In the genomic region with DNA sequence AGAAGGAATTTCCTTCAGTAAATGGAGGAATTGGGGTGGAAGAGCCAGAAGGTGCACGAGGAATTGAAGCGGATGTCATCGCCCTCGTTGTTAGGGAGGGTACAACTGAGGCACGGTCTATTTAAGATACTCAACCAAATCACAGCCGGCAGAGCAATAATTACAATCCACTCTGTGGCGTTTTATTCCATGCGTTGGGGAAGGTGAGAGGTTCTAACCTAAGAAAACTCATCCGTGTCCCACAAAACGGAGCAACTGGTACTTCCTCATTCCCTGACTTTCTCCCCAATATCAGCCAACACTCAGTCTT, we compare ENCODE assay signal across 9 cellular contexts. TPM values are rescaled to one million over a fixed set of nuclear protein-coding genes. Genes with fewer than 3 reads are reported as not detected.
DNase-seq lines count a peak whose midpoint lies in the region; ATAC-seq and TF ChIP-seq lines count a peak whose summit lies in the region.
"Had no signal": no experiment of that assay in that cellular context is flagged by ENCODE, and none has a peak within 500 bp of the region (broad histone marks: within the 10 kb centered on the region; RNA-seq: fewer than 3 reads in every experiment).

No MANE protein-coding gene starts in this region.

- peaks cover 6% of the 10 kb centered on the region for H3K27me3 ChIP-seq in CD4-positive, alpha-beta memory T cell (ENCODE audit: insufficient read depth, low read length)
- H3K27me3 ChIP-seq in osteoblast (ENCODE audit: insufficient read depth, low read length): peaks cover 37% of the 10 kb centered on the region

- H3K9me3 Mint-ChIP-seq in CD4-positive, alpha-beta memory T cell: peaks cover 0 to 7% (median 2%) of the 10 kb centered on the region in 8 donors
- no peaks in the 10 kb centered on the region for H3K9me3 Mint-ChIP-seq in endothelial cell (ENCODE audit: unreplicated experiment)

- H3K9me3 ChIP-seq in CD4-positive, alpha-beta memory T cell (ENCODE audit: control insufficient read depth in 1 of 2, low read length in 2 of 2): no peaks in the 10 kb centered on the region
- H3K9me3 ChIP-seq in OCI-LY7 (ENCODE audit: low read length) (no peaks in the 10 kb centered on the region), osteoblast (ENCODE audit: low read depth, low read length) (no peaks in the 10 kb centered on the region)

- H3K36me3 Mint-ChIP-seq in CD4-positive, alpha-beta memory T cell: peaks cover 0 to 10% of the 10 kb centered on the region in 2 donors
- H3K36me3 Mint-ChIP-seq in endothelial cell (ENCODE audit: low read depth, unreplicated experiment): peaks cover 14% of the 10 kb centered on the region

- BruUV-seq in OCI-LY7 (replicated peaks; lab: Mats Ljungman, UMichigan): no TSS peak

- no peaks in the 10 kb centered on the region for H3K36me3 ChIP-seq in CD4-positive, alpha-beta memory T cell (ENCODE audit: insufficient read depth, low read length)
- H3K36me3 ChIP-seq in OCI-LY7 (ENCODE audit: insufficient read depth, low read length): no peaks in the 10 kb centered on the region; the same call in 1 of the 2 replicates
- peaks cover 27% of the 10 kb centered on the region for H3K36me3 ChIP-seq in osteoblast (ENCODE audit: insufficient read depth, low read length)

- DNase-seq in CD4-positive, alpha-beta memory T cell: no peak
- no peak for DNase-seq in OCI-LY7 (ENCODE audit: low spot score)
- no peak for DNase-seq in endothelial cell (ENCODE audit: low spot score)
- no peak for DNase-seq in osteoblast (ENCODE audit: insufficient read length, low spot score, missing footprints)
- DNase-seq in NCI-H748 (lab: John Stamatoyannopoulos, UW; ENCODE audit: unreplicated experiment): no peak
- no peak for DNase-seq in DMS79 treated with DMSO at 0.1 percent for 48 hours (lab: John Stamatoyannopoulos, UW)

- H3K4me2 ChIP-seq in OCI-LY7 (ENCODE audit: low read length) (peak overlapping the region; percentile 54), osteoblast (ENCODE audit: insufficient read depth, low read length) (peak overlapping the region; percentile 80)

- H3K4me1 Mint-ChIP-seq in CD4-positive, alpha-beta memory T cell: peaks cover 10 to 28% (median 20%) of the 10 kb centered on the region in 4 donors
- H3K4me1 Mint-ChIP-seq in endothelial cell (ENCODE audit: unreplicated experiment): peaks cover 20% of the 10 kb centered on the region

- TF ChIP-seq CTCF in OCI-LY7 (conservative IDR thresholded peaks at IDR 0.05; ENCODE audit: low read length) (peak; percentile 56; the same call in 1 of the 2 replicates), endothelial cell (IDR thresholded peaks at IDR 0.05; ENCODE audit: unreplicated experiment) (peak; percentile 47), osteoblast (IDR thresholded peaks at IDR 0.05; ENCODE audit: extremely low read depth, low read depth, low read length) (no peak)

- no peaks in the 10 kb centered on the region for H3K79me2 ChIP-seq in OCI-LY7 (ENCODE audit: insufficient read depth, low read depth, low read length)
- H3K79me2 ChIP-seq in osteoblast (ENCODE audit: insufficient read depth, low read length): peaks cover 35% of the 10 kb centered on the region

- intact Hi-C loops in CD4-positive, alpha-beta memory T cell (cut with micrococcal nuclease): loop anchor here (1.0 to 2.0 kb wide), 11 partner anchors 72 to 824 kb away; partner anchors contain the start of genes DSTN, KAT14, MGME1 and PET117
- intact Hi-C loops in OCI-LY7 (cut with micrococcal nuclease; ENCODE audit: unreplicated experiment): loop anchor here (1.0 kb wide), 4 partner anchors 165 to 256 kb away; no protein-coding TSS in a partner anchor

- POLR2A ChIA-PET in CD4-positive, alpha-beta memory T cell (lab: Charles Lee; ENCODE audit: partially characterized antibody): interaction anchor here (0.6 to 4.2 kb wide), 21 partner anchors 9 to 1112 kb away, joined by 3 to 77 read pairs (median 4); partner anchors contain the start of genes BFSP1, DSTN, DZANK1 and KAT14
- POLR2A ChIA-PET in OCI-LY7 (lab: Charles Lee): interaction anchor here (0.5 to 1.7 kb wide), 16 partner anchors 10 to 1753 kb away, joined by 3 to 7 read pairs (median 3); no protein-coding TSS in a partner anchor

- H3K27ac Mint-ChIP-seq in CD4-positive, alpha-beta memory T cell: peak overlapping the region; percentile 71 to 96 (median 87)
- H3K27ac Mint-ChIP-seq in endothelial cell (ENCODE audit: unreplicated experiment): peak overlapping the region; percentile 33

- H4K20me1 ChIP-seq in OCI-LY7 (ENCODE audit: insufficient read depth, low read length) (peaks cover 8% of the 10 kb centered on the region), osteoblast (ENCODE audit: insufficient read depth, low read length) (peaks cover 30% of the 10 kb centered on the region)

- H3K4me3 ChIP-seq in CD4-positive, alpha-beta memory T cell (ENCODE audit: low read length in 2 of 2): peak overlapping the region; percentile 79 to 81
- H3K4me3 ChIP-seq in OCI-LY7 (ENCODE audit: low read depth, low read length, poor library complexity, severe bottlenecking): peak overlapping the region; percentile 74
- H3K4me3 ChIP-seq in osteoblast (ENCODE audit: insufficient read depth, low read length): peak overlapping the region; percentile 94

- peak overlapping the region; percentile 63 for H3K27ac ChIP-seq in CD4-positive, alpha-beta memory T cell (ENCODE audit: low read depth, low read length)
- no peak overlapping the region for H3K27ac ChIP-seq in OCI-LY7 (ENCODE audit: low read depth, low read length, poor library complexity, severe bottlenecking)
- peak overlapping the region; percentile 66 for H3K27ac ChIP-seq in osteoblast (ENCODE audit: low read depth, low read length)

- peak overlapping the region; percentile 81 to 94 (median 88) for H3K4me3 Mint-ChIP-seq in CD4-positive, alpha-beta memory T cell
- peak overlapping the region; percentile 84 for H3K4me3 Mint-ChIP-seq in endothelial cell (ENCODE audit: unreplicated experiment)

- H3K9me2 ChIP-seq in OCI-LY7 (ENCODE audit: insufficient read depth, low read length): no peaks in the 10 kb centered on the region

- H2AFZ ChIP-seq in OCI-LY7 (ENCODE audit: low read length) (peak overlapping the region; percentile 61; the same call in 1 of the 2 replicates), osteoblast (ENCODE audit: low read length) (peak overlapping the region; percentile 84)

- ATAC-seq in HG02763 (IDR thresholded peaks at IDR 0.05; ENCODE audit: unreplicated experiment) (no peak), GM18873 (IDR thresholded peaks at IDR 0.05; ENCODE audit: low FRiP score, unreplicated experiment) (no peak)

- CTCF ChIA-PET in CD4-positive, alpha-beta memory T cell (lab: Charles Lee; ENCODE audit: partially characterized antibody): interaction anchor here (0.9 to 6.3 kb wide), 45 partner anchors 8 to 605 kb away, joined by 3 to 53 read pairs (median 4); partner anchors contain the start of genes BANF2, DSTN, MGME1 and SNX5
- CTCF ChIA-PET in OCI-LY7 (lab: Charles Lee; ENCODE audit: unreplicated experiment): interaction anchor here (0.6 to 1.2 kb wide), 8 partner anchors 16 to 338 kb away, joined by 3 to 6 read pairs (median 3); no protein-coding TSS in a partner anchor

- peaks cover 22% of the 10 kb centered on the region for H3K4me1 ChIP-seq in CD4-positive, alpha-beta memory T cell (ENCODE audit: insufficient read depth, low read length)
- peaks cover 15% of the 10 kb centered on the region for H3K4me1 ChIP-seq in OCI-LY7 (ENCODE audit: insufficient read depth, low read length, poor library complexity, severe bottlenecking)
- H3K4me1 ChIP-seq in osteoblast (ENCODE audit: insufficient read depth, low read length): peaks cover 13% of the 10 kb centered on the region

- peaks cover 22 to 30% of the 10 kb centered on the region in 2 donors for H3K27me3 Mint-ChIP-seq in CD4-positive, alpha-beta memory T cell
- H3K27me3 Mint-ChIP-seq in endothelial cell (ENCODE audit: unreplicated experiment): peaks cover 16% of the 10 kb centered on the region

RNA-seq across cellular contexts. Expression of gene RRBP1, which starts 0.8 kb away (rescaled TPM):
- 10 to 100 TPM; 28.0 to 33.7 TPM for total RNA-seq in CD4-positive, alpha-beta memory T cell
- 10 to 100 TPM in 1 of 2 donors, under 1 TPM in 1; 0.63 to 13.9 TPM for polyA plus RNA-seq in CD4-positive, alpha-beta memory T cell
- total RNA-seq in OCI-LY7 (2014; rRNA removed; shearing (Covaris generic)): 13.6 and 16.8 TPM in 2 replicates
- 41.2 and 46.3 TPM in 2 replicates for total RNA-seq in OCI-LY7 (2022)
- 179 TPM for total RNA-seq in endothelial cell (ENCODE audit: unreplicated experiment)
- total RNA-seq in osteoblast: 122 and 126 TPM in 2 replicates

RNA-seq across cellular contexts. Expression of gene BANF2, which starts 16.9 kb away (rescaled TPM):
- total RNA-seq in CD4-positive, alpha-beta memory T cell: not detected
- polyA plus RNA-seq in CD4-positive, alpha-beta memory T cell: not detected
- total RNA-seq in OCI-LY7 (2014; rRNA removed; shearing (Covaris generic)): not detected in 2 replicates
- total RNA-seq in OCI-LY7 (2022) (not detected in 2 replicates), endothelial cell (ENCODE audit: unreplicated experiment) (not detected), osteoblast (not detected in 2 replicates)
- total RNA-seq: lung microvascular endothelial cell had no signal
